In the genomic region with DNA sequence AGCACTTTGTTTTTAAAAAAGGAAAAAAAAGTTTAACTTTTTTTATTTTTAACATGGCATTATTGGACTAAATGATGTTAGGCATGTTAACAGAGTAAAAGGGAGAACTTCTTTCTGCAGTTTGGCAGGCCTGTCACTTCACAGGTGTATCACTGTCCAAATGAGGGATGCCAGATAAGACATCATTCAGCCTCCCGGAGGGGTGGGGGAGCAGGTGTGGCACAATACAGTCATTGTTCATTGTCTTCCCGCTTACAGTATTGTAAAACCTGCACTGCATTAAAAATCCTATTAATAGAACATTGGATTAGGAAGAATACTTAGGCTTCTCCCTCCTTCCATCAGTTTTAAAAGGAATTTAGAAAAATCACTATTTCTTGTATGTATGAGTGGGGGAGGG, we compare ENCODE assay signal across 12 cellular contexts.
DNase-seq lines count a peak whose midpoint lies in the region; ATAC-seq, FAIRE-seq and TF ChIP-seq lines count a peak whose summit lies in the region.
"Had no signal": no experiment of that assay in that cellular context is flagged by ENCODE, and none has a peak within 500 bp of the region (broad histone marks: within the 10 kb centered on the region; RNA-seq: fewer than 3 reads in every experiment).

No MANE protein-coding gene starts in this region.

- H3K9me3 Mint-ChIP-seq in WTC11, result no peaks in the 10 kb centered on the region

- no peaks in the 10 kb centered on the region for H4K20me1 ChIP-seq in keratinocyte (ENCODE audit: control insufficient read depth, extremely low read depth, insufficient read depth, low read length)

- peak overlapping the region in 1 of 3 experiments; percentile 38 for H3K4me3 ChIP-seq in keratinocyte (ENCODE audit: control insufficient read depth in 2 of 3, extremely low read depth in 1 of 3, insufficient read depth in 2 of 3, low read depth in 1 of 3, low read length in 3 of 3)
- no peak overlapping the region for H3K4me3 ChIP-seq in upper lobe of right lung
- H3K4me3 ChIP-seq: lower lobe of right lung, uterus had no signal

- no peaks in the 10 kb centered on the region for H3K9me1 ChIP-seq in keratinocyte (ENCODE audit: control insufficient read depth, extremely low read depth, insufficient read depth, low read length)

- no peaks in the 10 kb centered on the region for H3K27me3 Mint-ChIP-seq in WTC11 (ENCODE audit: low read depth)

- FAIRE-seq in keratinocyte (lab: Jason Lieb, UNC), result peak; percentile 79
- FAIRE-seq: H1 had no signal

- H3K9me3 ChIP-seq in keratinocyte (ENCODE audit: control insufficient read depth, low read depth, low read length), result no peaks in the 10 kb centered on the region
- no peaks in the 10 kb centered on the region for H3K9me3 ChIP-seq in upper lobe of right lung
- H3K9me3 ChIP-seq: lower lobe of right lung, uterus had no signal

- H3K27ac Mint-ChIP-seq in WTC11, result peak overlapping the region; percentile 1; the same call in 1 of the 2 replicates

- H3K4me1 ChIP-seq in keratinocyte (ENCODE audit: control insufficient read depth, extremely low read depth, insufficient read depth, low read length) (peaks cover 26% of the 10 kb centered on the region), upper lobe of right lung (peaks cover 11% of the 10 kb centered on the region)

- H3K79me2 ChIP-seq in keratinocyte (ENCODE audit: control insufficient read depth, insufficient read depth, low read length), result peaks cover 41% of the 10 kb centered on the region

- CTCF ChIA-PET in WTC11 (lab: Charles Lee), result interaction anchor here (1.9 kb wide), 1 partner anchor 81 kb away, joined by 10 read pairs; the partner anchor contains the start of gene CARMIL1

- H3K4me3 Mint-ChIP-seq in WTC11, result no peak overlapping the region

- no peak overlapping the region for H2AFZ ChIP-seq in keratinocyte (ENCODE audit: control insufficient read depth, low read length)

- H3K36me3 Mint-ChIP-seq in WTC11, result no peaks in the 10 kb centered on the region

- no peaks in the 10 kb centered on the region for H3K36me3 ChIP-seq in keratinocyte (ENCODE audit: control insufficient read depth in 2 of 2, extremely low read depth in 1 of 2, insufficient read depth in 2 of 2, low read length in 2 of 2)
- H3K36me3 ChIP-seq in upper lobe of right lung, result no peaks in the 10 kb centered on the region
- H3K36me3 ChIP-seq: lower lobe of right lung, uterus had no signal

- ATAC-seq in WTC11 (no peak), upper lobe of right lung (no peak)

- H3K27me3 ChIP-seq in keratinocyte (ENCODE audit: control insufficient read depth, extremely low read depth, insufficient read depth, low read length), result no peaks in the 10 kb centered on the region
- H3K27me3 ChIP-seq in upper lobe of right lung, result no peaks in the 10 kb centered on the region
- H3K27me3 ChIP-seq: uterus had no signal

- peaks cover 41% of the 10 kb centered on the region for H3K4me1 Mint-ChIP-seq in WTC11

- peak overlapping the region; percentile 17; the same call in 1 of the 2 replicates for H3K27ac ChIP-seq in 22Rv1
- H3K27ac ChIP-seq in keratinocyte (ENCODE audit: control insufficient read depth, insufficient read depth, low read length), result peak overlapping the region; percentile 81
- no peak overlapping the region for H3K27ac ChIP-seq in upper lobe of right lung

- dilution Hi-C loops in keratinocyte (cut with MboI; ENCODE audit: extremely low pct_ligation_motif_present, low sequenced_read_pairs), result no loop called here

- DNase-seq in M059J (ENCODE audit: low read depth) (peak; percentile 11), WTC11 (ENCODE audit: low spot score) (no peak), keratinocyte (ENCODE audit: low read depth, low spot score) (peak; percentile 19), HCEC 1CT (no peak), upper lobe of right lung (no peak), D341Med (ENCODE audit: low spot score) (no peak)
- DNase-seq in activated naive CD4-positive, alpha-beta T cell treated with anti-CD3 and anti-CD28 coated beads, Interleukin-2, amount 50 U/mL, for 16 hours, result no peak
- DNase-seq: lower lobe of right lung, NCI-H1436 treated with DMSO at 0.1 percent for 48 hours had no signal

- intact Hi-C loops in upper lobe of right lung (cut with DNase I), result no loop called here

- H3K4me2 ChIP-seq in keratinocyte (ENCODE audit: control insufficient read depth, extremely low read depth, insufficient read depth, low read depth, low read length), result peak overlapping the region; percentile 82

- peak overlapping the region; percentile 28 for H3K9ac ChIP-seq in keratinocyte (ENCODE audit: control insufficient read depth, extremely low read depth, insufficient read depth, low read length)

- no peak for TF ChIP-seq CTCF in 22Rv1 (IDR thresholded peaks at IDR 0.05)
- TF ChIP-seq CTCF in WTC11 (IDR thresholded peaks at IDR 0.05), result no peak
- no peak for TF ChIP-seq CTCF in keratinocyte (optimal IDR thresholded peaks at IDR 0.05 in 1 of 3, IDR thresholded peaks at IDR 0.05 in 1 of 3, conservative IDR thresholded peaks at IDR 0.05 in 1 of 3; ENCODE audit: extremely low read depth in 1 of 3, insufficient read depth in 2 of 3, low read length in 3 of 3)
- no peak for TF ChIP-seq CTCF in upper lobe of right lung (IDR thresholded peaks at IDR 0.05)

- POLR2A ChIA-PET in WTC11 (lab: Charles Lee), result no interaction called here

TF ChIP-seq in WTC11, 78 proteins besides CTCF, POLR2A, EP300 and RAD21 (continues in another document):
- TF ChIP-seq, protein P1, sequence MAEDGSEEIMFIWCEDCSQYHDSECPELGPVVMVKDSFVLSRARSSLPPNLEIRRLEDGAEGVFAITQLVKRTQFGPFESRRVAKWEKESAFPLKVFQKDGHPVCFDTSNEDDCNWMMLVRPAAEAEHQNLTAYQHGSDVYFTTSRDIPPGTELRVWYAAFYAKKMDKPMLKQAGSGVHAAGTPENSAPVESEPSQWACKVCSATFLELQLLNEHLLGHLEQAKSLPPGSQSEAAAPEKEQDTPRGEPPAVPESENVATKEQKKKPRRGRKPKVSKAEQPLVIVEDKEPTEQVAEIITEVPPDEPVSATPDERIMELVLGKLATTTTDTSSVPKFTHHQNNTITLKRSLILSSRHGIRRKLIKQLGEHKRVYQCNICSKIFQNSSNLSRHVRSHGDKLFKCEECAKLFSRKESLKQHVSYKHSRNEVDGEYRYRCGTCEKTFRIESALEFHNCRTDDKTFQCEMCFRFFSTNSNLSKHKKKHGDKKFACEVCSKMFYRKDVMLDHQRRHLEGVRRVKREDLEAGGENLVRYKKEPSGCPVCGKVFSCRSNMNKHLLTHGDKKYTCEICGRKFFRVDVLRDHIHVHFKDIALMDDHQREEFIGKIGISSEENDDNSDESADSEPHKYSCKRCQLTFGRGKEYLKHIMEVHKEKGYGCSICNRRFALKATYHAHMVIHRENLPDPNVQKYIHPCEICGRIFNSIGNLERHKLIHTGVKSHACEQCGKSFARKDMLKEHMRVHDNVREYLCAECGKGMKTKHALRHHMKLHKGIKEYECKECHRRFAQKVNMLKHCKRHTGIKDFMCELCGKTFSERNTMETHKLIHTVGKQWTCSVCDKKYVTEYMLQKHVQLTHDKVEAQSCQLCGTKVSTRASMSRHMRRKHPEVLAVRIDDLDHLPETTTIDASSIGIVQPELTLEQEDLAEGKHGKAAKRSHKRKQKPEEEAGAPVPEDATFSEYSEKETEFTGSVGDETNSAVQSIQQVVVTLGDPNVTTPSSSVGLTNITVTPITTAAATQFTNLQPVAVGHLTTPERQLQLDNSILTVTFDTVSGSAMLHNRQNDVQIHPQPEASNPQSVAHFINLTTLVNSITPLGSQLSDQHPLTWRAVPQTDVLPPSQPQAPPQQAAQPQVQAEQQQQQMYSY (CRISPR knock-in tag; IDR thresholded peaks at IDR 0.05), result no peak
- TF ChIP-seq ZNF138 (CRISPR knock-in tag; conservative IDR thresholded peaks at IDR 0.05) (no peak), TP53 (CRISPR knock-in tag; IDR thresholded peaks at IDR 0.05) (no peak), PRRX2 (CRISPR knock-in tag; IDR thresholded peaks at IDR 0.05) (no peak), E2F4 (CRISPR knock-in tag; IDR thresholded peaks at IDR 0.05; ENCODE audit: borderline replicate concordance, low read depth) (no peak), JAZF1 (CRISPR knock-in tag; IDR thresholded peaks at IDR 0.05) (no peak), ATF2 (CRISPR knock-in tag; IDR thresholded peaks at IDR 0.05; ENCODE audit: borderline replicate concordance, low read depth) (no peak), OVOL2 (CRISPR knock-in tag; IDR thresholded peaks at IDR 0.05; ENCODE audit: borderline replicate concordance) (no peak), ZNF396 (CRISPR knock-in tag; IDR thresholded peaks at IDR 0.05; ENCODE audit: borderline replicate concordance) (no peak), CDX4 (CRISPR knock-in tag; IDR thresholded peaks at IDR 0.05; ENCODE audit: borderline replicate concordance) (no peak)
- TF ChIP-seq, protein P2, sequence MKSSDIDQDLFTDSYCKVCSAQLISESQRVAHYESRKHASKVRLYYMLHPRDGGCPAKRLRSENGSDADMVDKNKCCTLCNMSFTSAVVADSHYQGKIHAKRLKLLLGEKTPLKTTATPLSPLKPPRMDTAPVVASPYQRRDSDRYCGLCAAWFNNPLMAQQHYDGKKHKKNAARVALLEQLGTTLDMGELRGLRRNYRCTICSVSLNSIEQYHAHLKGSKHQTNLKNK (CRISPR knock-in tag; IDR thresholded peaks at IDR 0.05), result no peak

Comparison
In these comparisons a context has a peak if more than half of its experiments do, and no peak if none do; other contexts are left out.
1. DNase-seq: peak in M059J (single experiment) and keratinocyte (single experiment); none in WTC11 (single experiment), HCEC 1CT (single experiment), upper lobe of right lung (single experiment), D341Med (single experiment) and activated naive CD4-positive, alpha-beta T cell treated with anti-CD3 and anti-CD28 coated beads, Interleukin-2, amount 50 U/mL, for 16 hours (single experiment).